In genomic region chrX:136880003-136880451, GRCh38 we compare ENCODE assay signal across 7 cellular contexts. TPM values are rescaled to one million over a fixed set of nuclear protein-coding genes. Genes with fewer than 3 reads are reported as not detected.
DNase-seq lines count a peak whose midpoint lies in the region; ATAC-seq, FAIRE-seq and TF ChIP-seq lines count a peak whose summit lies in the region.

No MANE protein-coding gene starts in this region.

- DNase-seq in brain microvascular endothelial cell (no peak), keratinocyte (ENCODE audit: low read depth, low spot score) (no peak), dedifferentiated amniotic fluid mesenchymal stem cell (ENCODE audit: extremely low spot score) (no peak)
- DNase-seq in stimulated activated CD4-positive, alpha-beta T cell treated with anti-CD3 and anti-CD28 coated beads, TNF-alpha, amount 100 ng/mL, for 4 hours (ENCODE audit: low read depth in 3 of 3), result peak in 2 of 3 experiments; percentile 6 to 8

- ATAC-seq in GM18907 (IDR thresholded peaks at IDR 0.05; ENCODE audit: unreplicated experiment) (peak; percentile 18), HG03066 (IDR thresholded peaks at IDR 0.05; ENCODE audit: low read depth, unreplicated experiment) (peak; percentile 9), SK-N-SH treated with all-trans-retinoic acid at 6 μM for 48 hours (peak; percentile 47)

- H3K4me1 ChIP-seq in keratinocyte (ENCODE audit: control insufficient read depth, extremely low read depth, insufficient read depth, low read length), result no peaks in the 10 kb centered on the region

- dilution Hi-C loops in keratinocyte (cut with MboI; ENCODE audit: extremely low pct_ligation_motif_present, low sequenced_read_pairs), result no loop called here

- H3K9me1 ChIP-seq in keratinocyte (ENCODE audit: control insufficient read depth, extremely low read depth, insufficient read depth, low read length), result no peaks in the 10 kb centered on the region

- H4K20me1 ChIP-seq in keratinocyte (ENCODE audit: control insufficient read depth, extremely low read depth, insufficient read depth, low read length), result no peaks in the 10 kb centered on the region

- peak overlapping the region; percentile 95 for H3K9ac ChIP-seq in keratinocyte (ENCODE audit: control insufficient read depth, extremely low read depth, insufficient read depth, low read length)

- peaks cover 31% of the 10 kb centered on the region for H3K79me2 ChIP-seq in keratinocyte (ENCODE audit: control insufficient read depth, insufficient read depth, low read length)

- H3K4me2 ChIP-seq in keratinocyte (ENCODE audit: control insufficient read depth, extremely low read depth, insufficient read depth, low read depth, low read length), result no peak overlapping the region

- H3K27ac ChIP-seq in brain microvascular endothelial cell (peak overlapping the region; percentile 93), keratinocyte (ENCODE audit: control insufficient read depth, insufficient read depth, low read length) (peak overlapping the region; percentile 86)

- no peak for TF ChIP-seq CTCF in brain microvascular endothelial cell (IDR thresholded peaks at IDR 0.05; ENCODE audit: low read depth, low read length, missing control alignments)
- TF ChIP-seq CTCF in keratinocyte (optimal IDR thresholded peaks at IDR 0.05 in 1 of 3, IDR thresholded peaks at IDR 0.05 in 1 of 3, conservative IDR thresholded peaks at IDR 0.05 in 1 of 3; ENCODE audit: extremely low read depth in 1 of 3, insufficient read depth in 2 of 3, low read length in 3 of 3), result no peak

- H3K9me3 ChIP-seq in keratinocyte (ENCODE audit: control insufficient read depth, low read depth, low read length), result no peaks in the 10 kb centered on the region

- in situ Hi-C loops in brain microvascular endothelial cell (cut with HindIII; ENCODE audit: low pct_ligation_motif_present, low sequenced_read_pairs), result no loop called here

- H3K36me3 ChIP-seq in brain microvascular endothelial cell (replicated peaks) (peaks cover 20% of the 10 kb centered on the region), keratinocyte (ENCODE audit: control insufficient read depth in 2 of 2, extremely low read depth in 1 of 2, insufficient read depth in 2 of 2, low read length in 2 of 2) (peaks cover 2 to 3% of the 10 kb centered on the region in 2 experiments)

- FAIRE-seq in keratinocyte (lab: Jason Lieb, UNC), result no peak

- H3K27me3 ChIP-seq in brain microvascular endothelial cell (replicated peaks), result no peaks in the 10 kb centered on the region
- no peaks in the 10 kb centered on the region for H3K27me3 ChIP-seq in keratinocyte (ENCODE audit: control insufficient read depth, extremely low read depth, insufficient read depth, low read length)

- H3K4me3 ChIP-seq in brain microvascular endothelial cell (ENCODE audit: low read depth, low read length) (peak overlapping the region; percentile 89), keratinocyte (ENCODE audit: control insufficient read depth in 2 of 3, extremely low read depth in 1 of 3, insufficient read depth in 2 of 3, low read depth in 1 of 3, low read length in 3 of 3) (peak overlapping the region; percentile 51 to 93 (median 88))

- H2AFZ ChIP-seq in keratinocyte (ENCODE audit: control insufficient read depth, low read length), result peak overlapping the region; percentile 30

TF ChIP-seq in SK-N-SH treated with all-trans-retinoic acid at 6 μM for 48 hours, 23 proteins besides CTCF, POLR2A, EP300 and RAD21 (continues in another document):
- TF ChIP-seq ARNTL (CRISPR knock-in tag; IDR thresholded peaks at IDR 0.05; ENCODE audit: borderline replicate concordance, low read depth) (no peak), PATZ1 (CRISPR knock-in tag; IDR thresholded peaks at IDR 0.05; ENCODE audit: borderline replicate concordance) (no peak), GLIS3 (CRISPR knock-in tag; IDR thresholded peaks at IDR 0.05) (no peak), POU6F1 (CRISPR knock-in tag; IDR thresholded peaks at IDR 0.05; ENCODE audit: borderline replicate concordance, low read depth) (no peak), OSR1 (CRISPR knock-in tag; IDR thresholded peaks at IDR 0.05) (no peak), CSRNP3 (CRISPR knock-in tag; IDR thresholded peaks at IDR 0.05) (no peak), ZFP3 (CRISPR knock-in tag; IDR thresholded peaks at IDR 0.05) (no peak), ZC3H10 (CRISPR knock-in tag; IDR thresholded peaks at IDR 0.05) (no peak), PPARA (CRISPR knock-in tag; IDR thresholded peaks at IDR 0.05; ENCODE audit: borderline replicate concordance) (no peak), ZNF8 (CRISPR knock-in tag; IDR thresholded peaks at IDR 0.05) (no peak), TCF4 (CRISPR knock-in tag; IDR thresholded peaks at IDR 0.05; ENCODE audit: borderline replicate concordance) (no peak), RARB (CRISPR knock-in tag; IDR thresholded peaks at IDR 0.05) (no peak), ZNF565 (CRISPR knock-in tag; conservative IDR thresholded peaks at IDR 0.05; ENCODE audit: low read depth) (no peak), ZNF70 (CRISPR knock-in tag; IDR thresholded peaks at IDR 0.05) (no peak), CSDC2 (CRISPR knock-in tag; IDR thresholded peaks at IDR 0.05) (no peak), CREB5 (CRISPR knock-in tag; IDR thresholded peaks at IDR 0.05; ENCODE audit: low read depth) (no peak), ESRRG (CRISPR knock-in tag; IDR thresholded peaks at IDR 0.05) (no peak), TOX (CRISPR knock-in tag; IDR thresholded peaks at IDR 0.05; ENCODE audit: borderline replicate concordance) (no peak)

RNA-seq across cellular contexts. Expression of gene RBMX, which starts 0.5 kb away (rescaled TPM):
- 71.0 to 151 TPM (median 138 TPM) in 3 replicates for polyA plus RNA-seq in keratinocyte
- polyA plus RNA-seq in keratinocyte (2011; ENCODE audit: low read depth), result 144 TPM
- 70.8 and 100 TPM in 2 replicates for polyA plus RNA-seq in keratinocyte (2011; cell fraction: cytosol; rRNA removed)
- polyA plus RNA-seq in keratinocyte (2011; cell fraction: nucleus; rRNA removed), result 138 and 152 TPM in 2 replicates
- 87.5 and 125 TPM in 2 replicates for polyA plus RNA-seq in keratinocyte (2012; ENCODE audit: low replicate concordance)
- polyA minus RNA-seq in keratinocyte, result 45.3 to 98.8 TPM (median 48.4 TPM) in 3 replicates
- polyA minus RNA-seq in keratinocyte (2011; cell fraction: cytosol; rRNA and poly(A)+ RNA removed), result 59.3 TPM
- 22.4 and 51.7 TPM in 2 replicates for polyA minus RNA-seq in keratinocyte (2011; cell fraction: nucleus; rRNA and poly(A)+ RNA removed)

Comparison
In these comparisons a context has a peak if more than half of its experiments do, and no peak if none do; other contexts are left out.
1. DNase-seq: peak in stimulated activated CD4-positive, alpha-beta T cell treated with anti-CD3 and anti-CD28 coated beads, TNF-alpha, amount 100 ng/mL, for 4 hours (2 of 3); none in brain microvascular endothelial cell (single experiment), keratinocyte (single experiment) and dedifferentiated amniotic fluid mesenchymal stem cell (single experiment).
2. Peak in every context shown above with its lines, with median percentiles within 50 percentile points of each other: ATAC-seq.